1 cellular context compared by ENCODE assay signal in genomic region chr20:50648651-50649050, GRCh38.
TF ChIP-seq lines count a peak whose summit lies in the region.

No MANE protein-coding gene starts in this region.

TF ChIP-seq in HepG2, 621 proteins besides CTCF, POLR2A, EP300 and RAD21:
- TF ChIP-seq USF2 (IDR thresholded peaks at IDR 0.05; ENCODE audit: low read depth, low read length) = 0 out of 2 replicates have a peak, but pooled peaks have one; percentile 7
- no peak for TF ChIP-seq USF2 (CRISPR knock-in tag; IDR thresholded peaks at IDR 0.05; ENCODE audit: borderline replicate concordance)
- TF ChIP-seq, protein P1, sequence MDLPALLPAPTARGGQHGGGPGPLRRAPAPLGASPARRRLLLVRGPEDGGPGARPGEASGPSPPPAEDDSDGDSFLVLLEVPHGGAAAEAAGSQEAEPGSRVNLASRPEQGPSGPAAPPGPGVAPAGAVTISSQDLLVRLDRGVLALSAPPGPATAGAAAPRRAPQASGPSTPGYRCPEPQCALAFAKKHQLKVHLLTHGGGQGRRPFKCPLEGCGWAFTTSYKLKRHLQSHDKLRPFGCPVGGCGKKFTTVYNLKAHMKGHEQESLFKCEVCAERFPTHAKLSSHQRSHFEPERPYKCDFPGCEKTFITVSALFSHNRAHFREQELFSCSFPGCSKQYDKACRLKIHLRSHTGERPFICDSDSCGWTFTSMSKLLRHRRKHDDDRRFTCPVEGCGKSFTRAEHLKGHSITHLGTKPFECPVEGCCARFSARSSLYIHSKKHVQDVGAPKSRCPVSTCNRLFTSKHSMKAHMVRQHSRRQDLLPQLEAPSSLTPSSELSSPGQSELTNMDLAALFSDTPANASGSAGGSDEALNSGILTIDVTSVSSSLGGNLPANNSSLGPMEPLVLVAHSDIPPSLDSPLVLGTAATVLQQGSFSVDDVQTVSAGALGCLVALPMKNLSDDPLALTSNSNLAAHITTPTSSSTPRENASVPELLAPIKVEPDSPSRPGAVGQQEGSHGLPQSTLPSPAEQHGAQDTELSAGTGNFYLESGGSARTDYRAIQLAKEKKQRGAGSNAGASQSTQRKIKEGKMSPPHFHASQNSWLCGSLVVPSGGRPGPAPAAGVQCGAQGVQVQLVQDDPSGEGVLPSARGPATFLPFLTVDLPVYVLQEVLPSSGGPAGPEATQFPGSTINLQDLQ (CRISPR knock-in tag; IDR thresholded peaks at IDR 0.05) = no peak
TF ChIP-seq in HepG2: peak in this region for 1.
